ENCODE assay signal across 26 cellular contexts in the genomic region with DNA sequence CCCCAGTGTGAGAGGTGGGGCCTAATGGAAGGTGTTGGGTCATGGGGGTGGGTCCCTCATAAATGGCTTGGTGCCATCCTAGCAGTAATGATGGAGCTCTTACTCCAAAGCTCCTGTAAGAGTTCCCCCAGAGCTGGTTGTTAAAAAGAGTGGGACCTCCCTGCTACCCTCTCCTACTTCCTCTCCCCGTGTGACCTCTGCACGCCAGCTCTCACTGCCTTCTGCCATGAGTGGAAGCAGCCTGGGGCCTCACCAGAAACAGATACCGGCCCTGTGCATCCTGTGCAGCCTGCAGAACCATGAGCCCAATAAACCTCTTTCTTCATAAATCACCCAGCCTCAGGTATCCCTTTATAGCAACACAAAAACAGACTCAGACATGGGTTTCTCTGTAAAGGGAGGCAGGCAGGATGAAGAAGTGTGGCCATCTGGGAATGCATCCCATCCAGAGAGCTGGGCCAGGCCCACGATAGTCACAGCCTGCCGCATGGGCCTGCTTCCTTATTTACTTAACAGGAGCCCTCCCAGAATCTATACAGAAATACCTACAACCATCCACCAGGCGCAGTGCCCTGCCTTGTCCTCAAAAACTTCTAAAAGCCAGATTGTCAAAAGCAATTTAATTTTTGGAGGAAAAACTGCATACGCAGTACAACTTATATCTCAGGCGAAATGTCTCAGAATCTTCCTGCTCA. TPM values are rescaled to one million over a fixed set of nuclear protein-coding genes. Genes with fewer than 3 reads are reported as not detected.
DNase-seq lines count a peak whose midpoint lies in the region; ATAC-seq, FAIRE-seq and TF ChIP-seq lines count a peak whose summit lies in the region.
"Had no signal": no experiment of that assay in that cellular context is flagged by ENCODE, and none has a peak within 500 bp of the region (broad histone marks: within the 10 kb centered on the region; RNA-seq: fewer than 3 reads in every experiment).

No MANE protein-coding gene starts in this region.

- CTCF ChIA-PET in K562 (lab: Yijun Ruan, JAX; ENCODE audit: low intra/inter-chr PET ratio): no interaction called here

- H3K9me3 ChIP-seq in K562 (replicated peaks; ENCODE audit: control insufficient read depth, insufficient read depth, low read depth, low read length) (no peaks in the 10 kb centered on the region), right lobe of liver (no peaks in the 10 kb centered on the region), aorta (ENCODE audit: control insufficient read depth, low read length) (no peaks in the 10 kb centered on the region)

- no peaks in the 10 kb centered on the region for H3K36me3 ChIP-seq in K562 (ENCODE audit: control insufficient read depth, insufficient read depth, low read length)
- H3K36me3 ChIP-seq in right lobe of liver: peaks cover 0 to 19% (median 7%) of the 10 kb centered on the region in 4 donors
- no peaks in the 10 kb centered on the region for H3K36me3 ChIP-seq in aorta (ENCODE audit: control insufficient read depth in 1 of 2, insufficient read depth in 2 of 2, low read length in 1 of 2)

- FAIRE-seq in K562 (lab: Jason Lieb, UNC): no peak
- FAIRE-seq: GM19239 had no signal

- no TSS peak for BruUV-seq in K562 (replicated peaks; lab: Mats Ljungman, UMichigan)

- DNase-seq in activated naive CD4-positive, alpha-beta T cell treated with Interleukin-2 at 50 U/mL for 16 hours: no peak
- no peak for DNase-seq in K562 (ENCODE audit: extremely low read depth in 1 of 4, low spot score in 3 of 4)
- DNase-seq in right lobe of liver: peak in 2 of 3 donors; percentile 21 to 51
- peak; percentile 29 to 37 for DNase-seq in aorta
- no peak for DNase-seq in GM13977 (ENCODE audit: low spot score)
- DNase-seq in middle frontal gyrus (ENCODE audit: extremely low spot score, low spot score): no peak
- DNase-seq: ACHN; C1 segment of cervical spinal cord; CD8-positive, alpha-beta memory T cell; DMS53; GDM1; KBM-7; MM.1S; NCI-H1092 treated with DMSO at 0.1 percent for 48 hours; NCI-H1436 treated with DMSO at 0.1 percent for 48 hours; NCI-H1930; NCI-H2171; NCI-H526; OCI-M1; SHP77 had no signal

- H3K9ac ChIP-seq in K562 (ENCODE audit: insufficient read depth in 1 of 2, low read depth in 2 of 2, low read length in 2 of 2): no peak overlapping the region

- TF ChIP-seq POLR2A in K562 (conservative IDR thresholded peaks at IDR 0.05) (no peak), right lobe of liver (IDR thresholded peaks at IDR 0.05) (no peak)

- H4K20me1 ChIP-seq in K562 (replicated peaks; ENCODE audit: control insufficient read depth, insufficient read depth, low read length): no peaks in the 10 kb centered on the region

- in situ Hi-C loops in K562 (cut with MboI) (loop anchor here (5.0 to 10.0 kb wide), 2 partner anchors 62 to 419 kb away; no protein-coding TSS in a partner anchor), GM13977 (cut with MboI; ENCODE audit: low pct_unique_long_range_greater_than_20kb, low sequenced_read_pairs, unreplicated experiment) (loop anchor here (10.0 kb wide), 1 partner anchor 69 kb away; no protein-coding TSS in a partner anchor)

- ATAC-seq in K562 (no peak), right lobe of liver (peak in 2 of 4 donors; percentile 4 to 41), aorta (ENCODE audit: low FRiP score) (no peak), HG03175 (IDR thresholded peaks at IDR 0.05; ENCODE audit: unreplicated experiment) (no peak)

- no peak for TF ChIP-seq RAD21 in K562 (CRISPR knock-in tag; conservative IDR thresholded peaks at IDR 0.05 in 1 of 2, IDR thresholded peaks at IDR 0.05 in 1 of 2)

- H3K36me3 Mint-ChIP-seq in activated naive CD4-positive, alpha-beta T cell treated with anti-CD3 and anti-CD28 coated beads, Interleukin-2, amount 50 U/mL, for 24 hours: no peaks in the 10 kb centered on the region
- H3K36me3 Mint-ChIP-seq: CD8-positive, alpha-beta memory T cell had no signal

- 5% methylated on average over 8 of the region's 8 CpGs for WGBS in K562 (ENCODE audit: insufficient coverage, low coverage, missing lambda C conversion rate)
- 76% methylated on average over 6 of the region's 8 CpGs for WGBS in right lobe of liver (ENCODE audit: insufficient coverage, low coverage, low lambda C conversion rate, missing lambda C conversion rate)
- 93% methylated on average over 8 of the region's 8 CpGs for WGBS in aorta, 2 donors

- TF ChIP-seq EP300 in K562 (IDR thresholded peaks at IDR 0.05; ENCODE audit: low read length): no peak

- POLR2A ChIA-PET in K562 (lab: Yijun Ruan, JAX): interaction anchor here (0.6 to 0.7 kb wide), 2 partner anchors 182 to 484 kb away, joined by 3 to 4 read pairs; no protein-coding TSS in a partner anchor

- H3K27ac Mint-ChIP-seq in activated naive CD4-positive, alpha-beta T cell treated with anti-CD3 and anti-CD28 coated beads, Interleukin-2, amount 50 U/mL, for 24 hours: peak overlapping the region; percentile 30

- H3K79me2 ChIP-seq in K562 (ENCODE audit: control insufficient read depth, insufficient read depth, low read length): no peaks in the 10 kb centered on the region

- no peak overlapping the region for H3K4me2 ChIP-seq in K562 (ENCODE audit: insufficient read depth, low read length)

- H3K4me3 Mint-ChIP-seq in activated naive CD4-positive, alpha-beta T cell treated with anti-CD3 and anti-CD28 coated beads, Interleukin-2, amount 50 U/mL, for 24 hours: no peak overlapping the region
- H3K4me3 Mint-ChIP-seq: CD8-positive, alpha-beta memory T cell had no signal

- H3K4me1 ChIP-seq in K562 (replicated peaks in 1 of 2; ENCODE audit: control insufficient read depth in 2 of 2, insufficient read depth in 2 of 2, low read length in 2 of 2): peaks cover 0 to 3% of the 10 kb centered on the region in 2 experiments; a peak in 1 of 5 replicates
- peaks cover 0 to 20% (median 6%) of the 10 kb centered on the region in 4 donors for H3K4me1 ChIP-seq in right lobe of liver
- no peaks in the 10 kb centered on the region for H3K4me1 ChIP-seq in aorta (ENCODE audit: control insufficient read depth in 1 of 2, insufficient read depth in 2 of 2, low read length in 2 of 2)

- H3K27ac ChIP-seq in K562 (ENCODE audit: extremely low read depth, low read depth, low read length): no peak overlapping the region
- peak overlapping the region in 1 of 3 donors; percentile 86 for H3K27ac ChIP-seq in right lobe of liver
- H3K27ac ChIP-seq in aorta (ENCODE audit: low read depth in 1 of 2, low read length in 2 of 2): no peak overlapping the region
- H3K27ac ChIP-seq: 22Rv1, SK-N-MC had no signal

- peaks cover 5% of the 10 kb centered on the region for H3K4me1 Mint-ChIP-seq in activated naive CD4-positive, alpha-beta T cell treated with anti-CD3 and anti-CD28 coated beads, Interleukin-2, amount 50 U/mL, for 24 hours

- H3K27me3 ChIP-seq in K562 (ENCODE audit: control insufficient read depth in 2 of 2, insufficient read depth in 2 of 2, low read length in 2 of 2): peaks cover 4 to 47% of the 10 kb centered on the region in 2 experiments; a peak in 3 of 5 replicates
- no peaks in the 10 kb centered on the region for H3K27me3 ChIP-seq in right lobe of liver
- H3K27me3 ChIP-seq in aorta (ENCODE audit: control insufficient read depth in 1 of 2, insufficient read depth in 2 of 2, low read length in 1 of 2): no peaks in the 10 kb centered on the region

- no peaks in the 10 kb centered on the region for H3K27me3 Mint-ChIP-seq in activated naive CD4-positive, alpha-beta T cell treated with anti-CD3 and anti-CD28 coated beads, Interleukin-2, amount 50 U/mL, for 24 hours

- TF ChIP-seq CTCF in K562 (IDR thresholded peaks at IDR 0.05 in 2 of 3, conservative IDR thresholded peaks at IDR 0.05 in 1 of 3; ENCODE audit: insufficient read depth in 2 of 3, low read depth in 1 of 3, low read length in 3 of 3) (no peak), right lobe of liver (IDR thresholded peaks at IDR 0.05) (no peak), GM13977 (IDR thresholded peaks at IDR 0.05; ENCODE audit: extremely low read depth, insufficient read depth, missing control alignments) (no peak)

- no peaks in the 10 kb centered on the region for H3K9me1 ChIP-seq in K562 (ENCODE audit: control insufficient read depth, insufficient read depth, low read length)

- no peaks in the 10 kb centered on the region for H3K9me3 Mint-ChIP-seq in activated naive CD4-positive, alpha-beta T cell treated with anti-CD3 and anti-CD28 coated beads, Interleukin-2, amount 50 U/mL, for 24 hours
- H3K9me3 Mint-ChIP-seq: CD8-positive, alpha-beta memory T cell had no signal

- intact Hi-C loops in K562 (cut with micrococcal nuclease) (no loop called here), right lobe of liver (cut with DNase I) (loop anchor here in 1 of 2 donors (5.0 kb wide), 1 partner anchor 62 kb away; no protein-coding TSS in a partner anchor), aorta (cut with DNase I) (loop anchor here in 1 of 2 donors (2.0 to 10.0 kb wide), 4 partner anchors 61 to 451 kb away; no protein-coding TSS in a partner anchor)

- H2AFZ ChIP-seq in K562 (ENCODE audit: low read depth, low read length): no peak overlapping the region

- H3K4me3 ChIP-seq in K562 (no peak overlapping the region), right lobe of liver (no peak overlapping the region), aorta (ENCODE audit: low read length in 2 of 2) (no peak overlapping the region)
- H3K4me3 ChIP-seq: SK-N-MC had no signal

RNA-seq across cellular contexts. Expression of gene PRLH, which starts 7.5 kb away (rescaled TPM):
- total RNA-seq in K562 (2011; cell fraction: chromatin; rRNA removed; ENCODE audit: low replicate concordance): not detected in 2 replicates
- not detected in 2 replicates for total RNA-seq in K562 (2011; cell fraction: nucleolus; rRNA removed)
- total RNA-seq in K562 (2011; cell fraction: nucleoplasm; rRNA removed): not detected in 2 replicates
- total RNA-seq in K562 (2014; rRNA removed): not detected in 2 replicates
- not detected in 2 replicates for total RNA-seq in K562 (2014; rRNA removed; fragmentation: Illumina TruSeq; extraction: Trizol)
- not detected in 2 replicates for total RNA-seq in K562 (2015; rRNA removed; fragmentation: Illumina TruSeq; extraction: Trizol)
- total RNA-seq in K562 (2021): not detected in 2 replicates
- polyA plus RNA-seq in K562 (2011; rRNA removed): not detected in 2 replicates
- polyA plus RNA-seq in K562 (2011; cell fraction: cytosol; rRNA removed): not detected in 2 replicates
- not detected in 2 replicates for polyA plus RNA-seq in K562 (2011; cell fraction: nucleus; rRNA removed)
- not detected in 2 replicates for polyA plus RNA-seq in K562 (2012)
- not detected in 2 replicates for polyA plus RNA-seq in K562 (2014; fragmentation: Illumina TruSeq; extraction: Trizol)
- polyA plus RNA-seq in K562 (2014; fragmentation: Nextera tagmentation; extraction: Ambion mirVana): not detected
- not detected in 2 replicates for polyA plus RNA-seq in K562 (2014; rRNA removed)
- polyA minus RNA-seq in K562 (2011; rRNA and poly(A)+ RNA removed): not detected in 2 replicates
- polyA minus RNA-seq in K562 (2011; cell fraction: cytosol; rRNA and poly(A)+ RNA removed): not detected in 2 replicates
- polyA minus RNA-seq in K562 (2011; cell fraction: nucleus; rRNA and poly(A)+ RNA removed): not detected in 2 replicates
- total RNA-seq in right lobe of liver: not detected
- not detected for total RNA-seq in aorta
- not detected for polyA plus RNA-seq in aorta
- total RNA-seq: CD8-positive, alpha-beta memory T cell; H4 had no signal
- polyA plus RNA-seq: CD8-positive, alpha-beta memory T cell had no signal

RNA-seq across cellular contexts. Expression of gene RAB17, which starts 16.7 kb away (rescaled TPM):
- total RNA-seq in K562 (2011; cell fraction: chromatin; rRNA removed; ENCODE audit: low replicate concordance): 0.09 TPM in 1 of 2 replicates, not detected in the other
- not detected in 2 replicates for total RNA-seq in K562 (2011; cell fraction: nucleolus; rRNA removed)
- total RNA-seq in K562 (2011; cell fraction: nucleoplasm; rRNA removed): not detected in 2 replicates
- not detected in 2 replicates for total RNA-seq in K562 (2014; rRNA removed)
- not detected in 2 replicates for total RNA-seq in K562 (2014; rRNA removed; fragmentation: Illumina TruSeq; extraction: Trizol)
- not detected in 2 replicates for total RNA-seq in K562 (2015; rRNA removed; fragmentation: Illumina TruSeq; extraction: Trizol)
- 0.13 and 0.16 TPM in 2 replicates for total RNA-seq in K562 (2021)
- polyA plus RNA-seq in K562 (2011; rRNA removed): not detected in 2 replicates
- polyA plus RNA-seq in K562 (2011; cell fraction: cytosol; rRNA removed): not detected in 2 replicates
- polyA plus RNA-seq in K562 (2011; cell fraction: nucleus; rRNA removed): not detected in 2 replicates
- not detected in 2 replicates for polyA plus RNA-seq in K562 (2012)
- not detected in 2 replicates for polyA plus RNA-seq in K562 (2014; fragmentation: Illumina TruSeq; extraction: Trizol)
- not detected for polyA plus RNA-seq in K562 (2014; fragmentation: Nextera tagmentation; extraction: Ambion mirVana)
- polyA plus RNA-seq in K562 (2014; rRNA removed): not detected in 2 replicates
- not detected in 2 replicates for polyA minus RNA-seq in K562 (2011; rRNA and poly(A)+ RNA removed)
- not detected in 2 replicates for polyA minus RNA-seq in K562 (2011; cell fraction: cytosol; rRNA and poly(A)+ RNA removed)
- polyA minus RNA-seq in K562 (2011; cell fraction: nucleus; rRNA and poly(A)+ RNA removed): not detected in 2 replicates
- total RNA-seq in right lobe of liver: 100 to 1,000 TPM in 2 of 6 experiments, 10 to 100 TPM in 4; 57.5 to 129 (median 77.9) TPM
- 1 to 10 TPM; 3.7 to 4.5 TPM for total RNA-seq in aorta
- 10 to 100 TPM; 11.1 to 22.3 TPM for polyA plus RNA-seq in aorta
- total RNA-seq: CD8-positive, alpha-beta memory T cell; H4 had no signal
- polyA plus RNA-seq: CD8-positive, alpha-beta memory T cell had no signal

RNA-seq across cellular contexts. Expression of gene LRRFIP1, which starts 53.5 kb away (rescaled TPM):
- total RNA-seq in K562 (2011; cell fraction: chromatin; rRNA removed; ENCODE audit: low replicate concordance): 39.0 and 77.6 TPM in 2 replicates
- 15.0 and 23.0 TPM in 2 replicates for total RNA-seq in K562 (2011; cell fraction: nucleolus; rRNA removed)
- total RNA-seq in K562 (2011; cell fraction: nucleoplasm; rRNA removed): 45.0 and 78.0 TPM in 2 replicates
- total RNA-seq in K562 (2014; rRNA removed) (31.6 and 32.2 TPM in 2 replicates), K562 (2014; rRNA removed; fragmentation: Illumina TruSeq; extraction: Trizol) (33.1 and 38.9 TPM in 2 replicates), K562 (2015; rRNA removed; fragmentation: Illumina TruSeq; extraction: Trizol) (25.5 and 28.1 TPM in 2 replicates), K562 (2021) (31.3 and 31.4 TPM in 2 replicates), right lobe of liver (10 to 100 TPM; 29.4 to 56.3 (median 49.7) TPM), aorta (100 to 1,000 TPM; 234 to 348 TPM)
- polyA plus RNA-seq in K562 (2011; rRNA removed) (18.3 and 26.8 TPM in 2 replicates), K562 (2014; fragmentation: Illumina TruSeq; extraction: Trizol) (41.9 and 45.2 TPM in 2 replicates), K562 (2014; fragmentation: Nextera tagmentation; extraction: Ambion mirVana) (10 to 100 TPM; 13.1 to 13.8 TPM), K562 (2014; rRNA removed) (35.6 and 39.5 TPM in 2 replicates), aorta (100 to 1,000 TPM; 100 to 105 TPM)
- polyA plus RNA-seq in K562 (2011; cell fraction: cytosol; rRNA removed): 8.0 and 11.2 TPM in 2 replicates
- polyA plus RNA-seq in K562 (2011; cell fraction: nucleus; rRNA removed): 15.4 and 17.6 TPM in 2 replicates
- polyA plus RNA-seq in K562 (2012): 21.8 and 26.9 TPM in 2 replicates
- 46.2 and 50.8 TPM in 2 replicates for polyA minus RNA-seq in K562 (2011; rRNA and poly(A)+ RNA removed)
- 14.3 and 18.8 TPM in 2 replicates for polyA minus RNA-seq in K562 (2011; cell fraction: cytosol; rRNA and poly(A)+ RNA removed)
- polyA minus RNA-seq in K562 (2011; cell fraction: nucleus; rRNA and poly(A)+ RNA removed): 12.4 and 19.2 TPM in 2 replicates

Comparison
In these comparisons a context has a peak if more than half of its experiments do, and no peak if none do; other contexts are left out.
1. DNase-seq: peak in right lobe of liver (2 of 3) and aorta (2 of 2); none in activated naive CD4-positive, alpha-beta T cell treated with Interleukin-2 at 50 U/mL for 16 hours (single experiment), K562 (0 of 4), GM13977 (single experiment) and middle frontal gyrus (single experiment).
2. RNA of gene RAB17, which starts 16.7 kb away (total RNA-seq): 57.5 to 129 TPM in right lobe of liver; 3.7 to 4.5 TPM in aorta and 0.09 to 0.16 TPM in K562; every median in the first group is over 10 times any median in the second.